Comparison of ENCODE assay signal across 4 cellular contexts in the genomic region with DNA sequence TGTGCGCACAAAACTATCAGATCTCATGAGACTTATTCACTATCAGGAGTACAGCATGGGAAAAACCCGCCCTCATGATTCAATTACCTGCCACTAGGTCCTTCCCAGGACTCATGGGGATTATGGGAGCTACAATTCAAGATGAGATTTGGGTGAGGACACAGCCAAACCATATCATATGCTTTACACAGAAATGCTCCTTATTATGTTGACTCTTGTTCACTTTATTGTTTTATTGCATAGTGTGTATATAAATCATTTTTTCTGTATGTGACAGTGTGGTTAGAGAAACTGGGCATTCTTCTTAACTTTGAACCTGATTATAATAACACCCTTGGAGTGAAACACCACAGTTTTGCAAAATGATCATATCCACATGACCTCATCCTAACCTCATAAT.
"Had no signal": no experiment of that assay in that cellular context is flagged by ENCODE, and none has a peak within 500 bp of the region (broad histone marks: within the 10 kb centered on the region; RNA-seq: fewer than 3 reads in every experiment).

No MANE protein-coding gene starts in this region.

- H3K4me2 ChIP-seq: GM23338 had no signal

- H3K4me3 ChIP-seq: GM23338 had no signal

- DNase-seq: H9, HCEC 1CT, IMR-90 had no signal

- ATAC-seq: GM23338 had no signal

- H2AFZ ChIP-seq: GM23338 had no signal
